8 cellular contexts compared by ENCODE assay signal in the genomic region with DNA sequence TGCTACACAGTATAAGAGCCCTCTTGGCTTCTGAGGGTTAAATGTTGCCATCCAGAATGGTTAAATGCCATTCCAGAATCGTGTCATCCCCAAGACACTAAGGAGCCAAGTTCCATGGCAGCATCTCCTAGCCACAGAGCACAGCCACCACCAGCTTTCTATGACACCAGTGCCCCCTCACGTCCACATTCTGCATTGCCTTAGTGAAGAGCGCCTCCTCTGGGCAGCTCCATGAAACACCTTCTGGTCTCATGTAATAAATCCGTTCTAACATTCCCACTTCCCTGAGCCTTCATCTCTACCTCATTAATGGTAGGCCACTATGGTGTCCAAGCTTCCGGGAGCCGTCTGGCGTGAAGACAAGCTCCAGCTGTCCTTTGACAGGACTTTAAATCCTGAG. TPM values are rescaled to one million over a fixed set of nuclear protein-coding genes. Genes with fewer than 3 reads are reported as not detected.
DNase-seq lines count a peak whose midpoint lies in the region; ATAC-seq and TF ChIP-seq lines count a peak whose summit lies in the region.

No MANE protein-coding gene starts in this region.

- no peak overlapping the region for H2BK120ac ChIP-seq in mesenchymal stem cell (ENCODE audit: low read depth, low read length)

- no peak overlapping the region for H4K91ac ChIP-seq in mesenchymal stem cell (ENCODE audit: low read length)

- peaks cover 5 to 7% of the 10 kb centered on the region in 2 experiments for H3K36me3 ChIP-seq in mesenchymal stem cell (ENCODE audit: control insufficient read depth in 1 of 2, insufficient read depth in 2 of 2, low read depth in 1 of 2, low read length in 2 of 2)

- no peak overlapping the region for H2BK5ac ChIP-seq in mesenchymal stem cell (ENCODE audit: low read depth, low read length, poor library complexity, severe bottlenecking)

- intact Hi-C loops in dorsolateral prefrontal cortex (cut with DNase I) = no loop called here

- no peak overlapping the region for H3K4ac ChIP-seq in mesenchymal stem cell (ENCODE audit: low read depth in 1 of 2, low read length in 2 of 2)

- H3K23ac ChIP-seq in mesenchymal stem cell (ENCODE audit: low read length in 2 of 2) = no peak overlapping the region

- H3K79me1 ChIP-seq in mesenchymal stem cell (replicated peaks; ENCODE audit: low read length, poor library complexity, severe bottlenecking) = no peaks in the 10 kb centered on the region

- TF ChIP-seq CTCF in HL-60 (IDR thresholded peaks at IDR 0.05; ENCODE audit: insufficient read depth, low read length) (peak; percentile 99), dorsolateral prefrontal cortex (IDR thresholded peaks at IDR 0.05 in 54 of 56, conservative IDR thresholded peaks at IDR 0.05 in 2 of 56; ENCODE audit: low read depth in 1 of 56, partially characterized antibody in 56 of 56) (peak in 51 of 56 donors; percentile 25 to 70 (median 49))

- H3K4me3 ChIP-seq in HL-60 (replicated peaks; ENCODE audit: insufficient read depth, low read length) = no peak overlapping the region
- H3K4me3 ChIP-seq in dorsolateral prefrontal cortex = no peak overlapping the region
- no peak overlapping the region for H3K4me3 ChIP-seq in mesenchymal stem cell (ENCODE audit: insufficient read depth in 1 of 2, low read depth in 1 of 2, low read length in 2 of 2)

- 55% methylated on average over 7 of the region's 7 CpGs for WGBS in mesenchymal stem cell

- no peak for ATAC-seq in GM18517 (IDR thresholded peaks at IDR 0.05; ENCODE audit: unreplicated experiment)

- DNase-seq in GM04503 (ENCODE audit: low read depth) = peak; percentile 28
- DNase-seq in HL-60 (ENCODE audit: low read depth in 1 of 2, low spot score in 1 of 2) = peak; percentile 45 to 78
- DNase-seq in T-helper 22 cell (ENCODE audit: low read depth) = peak; percentile 7
- DNase-seq in dorsolateral prefrontal cortex = peak in 3 of 10 donors; percentile 8 to 36 (median 35)
- DNase-seq in mesenchymal stem cell = peak; percentile 61
- no peak for DNase-seq in DMS153 (lab: John Stamatoyannopoulos, UW)
- DNase-seq in NCI-H226 = no peak

- no peak overlapping the region for H4K8ac ChIP-seq in mesenchymal stem cell (ENCODE audit: low read length)

- no peak overlapping the region for H3K9ac ChIP-seq in mesenchymal stem cell (ENCODE audit: low read length)

- H3K4me2 ChIP-seq in mesenchymal stem cell (ENCODE audit: low read length, poor library complexity, severe bottlenecking) = no peak overlapping the region

- no peak overlapping the region for H2AK5ac ChIP-seq in mesenchymal stem cell (ENCODE audit: low read length, severe bottlenecking)

- no peak overlapping the region for H3K18ac ChIP-seq in mesenchymal stem cell (ENCODE audit: low read depth in 1 of 2, low read length in 2 of 2)

- H3K4me1 ChIP-seq in mesenchymal stem cell (ENCODE audit: control insufficient read depth, insufficient read depth, low read depth, low read length) = peaks cover 2% of the 10 kb centered on the region

- no peak overlapping the region for H2BK15ac ChIP-seq in mesenchymal stem cell (ENCODE audit: low read depth, poor library complexity, severe bottlenecking)

- no peaks in the 10 kb centered on the region for H3K27me3 ChIP-seq in HL-60 (ENCODE audit: insufficient read depth, poor library complexity, severe bottlenecking)
- H3K27me3 ChIP-seq in dorsolateral prefrontal cortex = no peaks in the 10 kb centered on the region
- no peaks in the 10 kb centered on the region for H3K27me3 ChIP-seq in mesenchymal stem cell (ENCODE audit: control insufficient read depth in 1 of 2, insufficient read depth in 1 of 2, low read length in 2 of 2)

- H3K9me3 ChIP-seq in mesenchymal stem cell (ENCODE audit: control insufficient read depth, low read length) = no peaks in the 10 kb centered on the region

- H2AFZ ChIP-seq in mesenchymal stem cell (ENCODE audit: low read depth, low read length) = no peak overlapping the region

- H3K27ac ChIP-seq in HL-60 (replicated peaks) = no peak overlapping the region
- H3K27ac ChIP-seq in dorsolateral prefrontal cortex = no peak overlapping the region
- no peak overlapping the region for H3K27ac ChIP-seq in mesenchymal stem cell (ENCODE audit: low read length, poor library complexity, severe bottlenecking)

- H3K14ac ChIP-seq in mesenchymal stem cell (ENCODE audit: low read length in 2 of 2) = no peak overlapping the region

- no peak overlapping the region for H2BK12ac ChIP-seq in mesenchymal stem cell (ENCODE audit: low read length in 2 of 2)

RNA-seq across cellular contexts. Expression of gene CBY3, which starts 12.4 kb away (rescaled TPM):
- 1 to 10 TPM in 1 of 120 experiments, under 1 TPM in 3, not detected in 116; 0.63 to 1.0 (median 0.76) TPM for total RNA-seq in dorsolateral prefrontal cortex
- not detected for polyA plus RNA-seq in mesenchymal stem cell (2013, experiment 1 of 2)
- not detected for polyA plus RNA-seq in mesenchymal stem cell (2013, experiment 2 of 2)

RNA-seq across cellular contexts. Expression of gene CANX, which starts 30.4 kb away (rescaled TPM):
- total RNA-seq in dorsolateral prefrontal cortex = 100 to 1,000 TPM; 347 to 585 (median 447) TPM
- 661 TPM for polyA plus RNA-seq in mesenchymal stem cell (2013, experiment 1 of 2)
- polyA plus RNA-seq in mesenchymal stem cell (2013, experiment 2 of 2) = 646 TPM

RNA-seq across cellular contexts. Expression of gene HNRNPH1, which starts 44.9 kb away (rescaled TPM):
- total RNA-seq in dorsolateral prefrontal cortex = 100 to 1,000 TPM; 242 to 469 (median 329) TPM
- polyA plus RNA-seq in mesenchymal stem cell (2013, experiment 1 of 2) = 198 TPM
- 190 TPM for polyA plus RNA-seq in mesenchymal stem cell (2013, experiment 2 of 2)

Comparison
In these comparisons a context has a peak if more than half of its experiments do, and no peak if none do; other contexts are left out.
1. DNase-seq: peak in GM04503 (single experiment), HL-60 (2 of 2), T-helper 22 cell (single experiment) and mesenchymal stem cell (single experiment); none in DMS153 (single experiment) and NCI-H226 (single experiment).